Comparison of ENCODE assay signal across 9 cellular contexts in the genomic region with DNA sequence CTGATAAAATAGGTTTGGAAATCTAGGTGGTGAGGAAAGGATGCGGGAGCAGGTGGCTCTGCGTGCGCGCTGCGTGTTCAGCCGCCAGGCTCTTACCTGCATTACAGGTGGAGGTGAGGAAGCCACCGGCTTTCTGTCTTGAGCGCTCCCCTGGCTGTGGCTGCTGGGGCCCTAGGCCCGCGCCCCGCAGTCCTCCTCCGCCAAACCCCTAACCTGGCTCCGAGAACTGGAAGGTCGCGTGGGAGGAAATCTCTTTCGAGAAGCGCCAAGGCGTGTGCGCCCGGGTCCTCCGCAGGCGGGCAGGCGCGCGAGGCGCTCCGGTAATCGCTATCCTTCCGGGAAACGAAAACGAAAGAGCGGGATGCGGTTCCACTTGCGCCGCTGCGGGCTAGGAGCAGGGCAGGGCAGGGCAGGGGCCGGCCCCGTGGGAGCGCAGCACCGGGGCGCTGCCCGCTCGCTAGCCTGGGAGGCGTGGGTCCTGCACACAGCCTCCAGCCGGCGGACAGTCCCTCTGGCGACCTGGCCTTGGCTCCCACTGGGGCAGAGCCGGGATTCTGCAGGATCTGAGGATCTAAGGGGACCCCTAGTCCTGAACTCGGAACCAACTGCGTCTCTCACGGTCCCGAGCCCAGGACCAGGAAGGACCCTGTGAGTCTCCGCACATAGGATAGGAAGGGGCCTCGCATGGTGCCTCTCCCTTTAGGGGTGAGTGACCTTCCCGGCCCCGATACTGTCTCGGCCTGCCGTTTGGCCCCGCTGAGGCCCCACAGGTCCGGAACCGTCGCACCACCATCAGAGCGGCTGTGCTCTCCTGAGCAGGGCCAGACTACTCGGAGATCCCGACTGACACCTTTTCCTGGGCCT. TPM values are rescaled to one million over a fixed set of nuclear protein-coding genes. Genes with fewer than 3 reads are reported as not detected.
A peak's percentile ranks its signal among the peaks of the same experiment; 100 is the strongest.
DNase-seq lines count a peak whose midpoint lies in the region; ATAC-seq, FAIRE-seq and TF ChIP-seq lines count a peak whose summit lies in the region.
"Had no signal": no experiment of that assay in that cellular context is flagged by ENCODE, and none has a peak within 500 bp of the region (broad histone marks: within the 10 kb centered on the region; RNA-seq: fewer than 3 reads in every experiment).

A gene (minus strand): TSS at position 230 of the 864 bp plus-strand sequence. CDS start 128 bp downstream, at position 102.

- intact Hi-C loops in colonic mucosa (cut with DNase I): no loop called here
- intact Hi-C loops in lower lobe of right lung (cut with DNase I): no loop called here

- H3K27me3 ChIP-seq in colonic mucosa (no peaks in the 10 kb centered on the region), lower lobe of right lung (ENCODE audit: low read depth) (no peaks in the 10 kb centered on the region)

- H3K9me3 ChIP-seq in colonic mucosa: no peaks in the 10 kb centered on the region
- no peaks in the 10 kb centered on the region for H3K9me3 ChIP-seq in lower lobe of right lung

- TF ChIP-seq CTCF in VCaP (conservative IDR thresholded peaks at IDR 0.05): no peak
- no peak for TF ChIP-seq CTCF in colonic mucosa (IDR thresholded peaks at IDR 0.05)
- TF ChIP-seq CTCF in lower lobe of right lung (IDR thresholded peaks at IDR 0.05): no peak

- ATAC-seq in lower lobe of right lung (peak; percentile 89 to 92), HG02884 (IDR thresholded peaks at IDR 0.05; ENCODE audit: unreplicated experiment) (no peak)

- peak within 1 kb of the TSS; percentile 56 for H3K4me3 ChIP-seq in colonic mucosa
- peak within 1 kb of the TSS; percentile 81 for H3K4me3 ChIP-seq in lower lobe of right lung

- FAIRE-seq in HTR-8/SVneo (lab: Jason Lieb, UNC): no peak
- FAIRE-seq: colon had no signal

- H3K27ac ChIP-seq in VCaP (peak within 1 kb of the TSS; percentile 28; the same call in 1 of the 2 replicates), colonic mucosa (peak within 1 kb of the TSS; percentile 73), lower lobe of right lung (peak within 1 kb of the TSS; percentile 74)

- H3K9ac ChIP-seq in colonic mucosa (ENCODE audit: low read depth in 2 of 2, low read length in 2 of 2): peak within 1 kb of the TSS; percentile 82 to 91

- H3K4me1 ChIP-seq in colonic mucosa (no peaks in the 10 kb centered on the region), lower lobe of right lung (peaks cover 9% of the 10 kb centered on the region)

- H3K36me3 ChIP-seq in colonic mucosa (no peaks in the 10 kb centered on the region), lower lobe of right lung (no peaks in the 10 kb centered on the region)

- DNase-seq in NCI-H1417 (lab: John Stamatoyannopoulos, UW) (peak; percentile 45 to 75 (median 72)), NCI-H1417 treated with DMSO at 0.1 percent for 48 hours (lab: John Stamatoyannopoulos, UW) (no peak), colonic mucosa (peak; percentile 67), lower lobe of right lung (peak; percentile 72), HTR-8/SVneo (ENCODE audit: insufficient read length, low spot score) (no peak)
- peak; percentile 26 for DNase-seq in stimulated activated CD8-positive, alpha-beta memory T cell treated with anti-CD3 and anti-CD28 coated beads, Interleukin-15, amount 100 ng/mL, for 48 hours (ENCODE audit: low read depth in 2 of 2)

RNA-seq across cellular contexts. Expression of the gene that starts here (rescaled TPM):
- total RNA-seq in colonic mucosa (1 to 10 TPM; 2.9 to 4.5 TPM), lower lobe of right lung (5.2 TPM)

Comparison
In these comparisons a context has a peak if more than half of its experiments do, and no peak if none do; other contexts are left out.
1. DNase-seq: peak in NCI-H1417 (3 of 3), colonic mucosa (single experiment), lower lobe of right lung (single experiment) and stimulated activated CD8-positive, alpha-beta memory T cell treated with anti-CD3 and anti-CD28 coated beads, Interleukin-15, amount 100 ng/mL, for 48 hours (2 of 2); none in NCI-H1417 treated with DMSO at 0.1 percent for 48 hours (single experiment) and HTR-8/SVneo (single experiment).
2. Peak in every context shown above with its lines, with median percentiles within 50 percentile points of each other: H3K27ac ChIP-seq.